20 cellular contexts compared by ENCODE assay signal in genomic region chr2:232880764-232881351, GRCh38. TPM values are rescaled to one million over a fixed set of nuclear protein-coding genes. Genes with fewer than 3 reads are reported as not detected.
"Had no signal": no experiment of that assay in that cellular context is flagged by ENCODE, and none has a peak within 500 bp of the region (broad histone marks: within the 10 kb centered on the region; RNA-seq: fewer than 3 reads in every experiment).

No MANE protein-coding gene starts in this region.

- H3K27ac ChIP-seq: adrenal gland, cardiac muscle cell, gastroesophageal sphincter, prostate gland, thoracic aorta had no signal

- DNase-seq: activated CD4-positive, alpha-beta T cell treated with anti-CD3 and anti-CD28 coated beads, Interleukin-2, amount 50 U/mL, for 4 hours; activated CD4-positive, CD25-positive, alpha-beta regulatory T cell treated with anti-CD3 and anti-CD28 coated beads, Interleukin-2, amount 50 U/mL, for 72 hours; activated CD8-positive, alpha-beta memory T cell treated with anti-CD3 and anti-CD28 coated beads, Interleukin-2, amount 10 ng/mL, durations not matched to agents 7 days and 5 days; activated effector memory CD4-positive, alpha-beta T cell treated with Interleukin-2 at 50 U/mL for 16 hours; activated T-cell treated with anti-CD3 and anti-CD28 coated beads, Interleukin-2, amount 50 U/mL, for 1 hour; naive thymus-derived CD4-positive, alpha-beta T cell; occipital lobe; right cardiac atrium; T-cell; T1000 had no signal

- H3K4me3 ChIP-seq: adrenal gland, cardiac muscle cell, gastroesophageal sphincter, mucosa of descending colon, prostate gland, smooth muscle cell, thoracic aorta had no signal

- H3K27me3 ChIP-seq: adrenal gland had no signal

- H3K4me1 ChIP-seq: prostate gland had no signal

- H3K36me3 ChIP-seq: adrenal gland, cardiac muscle cell, gastroesophageal sphincter, prostate gland, thoracic aorta had no signal

- H3K4me2 ChIP-seq: smooth muscle cell had no signal

- H3K9me3 ChIP-seq: adrenal gland, gastroesophageal sphincter, mucosa of descending colon, prostate gland, thoracic aorta had no signal

- ATAC-seq: activated CD8-positive, alpha-beta memory T cell treated with anti-CD3 and anti-CD28 coated beads, Interleukin-2, amount 10 ng/mL, durations not matched to agents 7 days and 5 days; gastroesophageal sphincter; left lobe of liver; mucosa of descending colon; naive thymus-derived CD4-positive, alpha-beta T cell; right cardiac atrium; T-cell had no signal

- FAIRE-seq: endometrium, islet of Langerhans had no signal

RNA-seq across cellular contexts. Expression of gene SNORC, which starts 10.8 kb away (rescaled TPM):
- polyA plus RNA-seq: naive thymus-derived CD4-positive, alpha-beta T cell had no signal
